12 cellular contexts compared by ENCODE assay signal in genomic region chr3:72380193-72380592, GRCh38.
A peak's percentile ranks its signal among the peaks of the same experiment; 100 is the strongest.
DNase-seq lines count a peak whose midpoint lies in the region; ATAC-seq, FAIRE-seq and TF ChIP-seq lines count a peak whose summit lies in the region.
"Had no signal": no experiment of that assay in that cellular context is flagged by ENCODE, and none has a peak within 500 bp of the region (broad histone marks: within the 10 kb centered on the region; RNA-seq: fewer than 3 reads in every experiment).

No MANE protein-coding gene starts in this region.

- no peak overlapping the region for H3K4me3 ChIP-seq in endothelial cell of umbilical vein (replicated peaks in 1 of 3; ENCODE audit: insufficient read depth in 1 of 3, low read depth in 1 of 3, low read length in 3 of 3)
- H3K4me3 ChIP-seq in neutrophil (ENCODE audit: low read depth in 1 of 2, low read length in 1 of 2) = no peak overlapping the region

- DNase-seq in COLO829 (ENCODE audit: low spot score) (peak; percentile 62), RWPE1 (ENCODE audit: low spot score) (peak; percentile 38), endothelial cell of umbilical vein (ENCODE audit: low read depth, low spot score) (peak; percentile 24), SIG-M5 (lab: John Stamatoyannopoulos, UW) (no peak), DMS79 (lab: John Stamatoyannopoulos, UW) (no peak)
- no peak for DNase-seq in activated CD4-positive, alpha-beta T cell treated with anti-CD3 and anti-CD28 coated beads for 4 hours
- DNase-seq: activated B cell treated with CpG ODN at 0.5 μM for 24 hours; activated gamma-delta T cell treated with Interleukin-2 at 50 U/mL for 16 hours; CD8-positive, alpha-beta T cell; RPMI8226 had no signal

- CTCF ChIA-PET in RWPE1 (lab: Yijun Ruan, JAX) = interaction anchor here (0.7 kb wide), 1 partner anchor 897 kb away, joined by 3 read pairs; no protein-coding TSS in a partner anchor
- CTCF ChIA-PET in endothelial cell of umbilical vein (lab: Charles Lee) = interaction anchor here (1.1 to 1.4 kb wide), 2 partner anchors 14 to 55 kb away, joined by 3 read pairs; no protein-coding TSS in a partner anchor

- peaks cover 3 to 6% of the 10 kb centered on the region in 2 experiments for H3K36me3 ChIP-seq in endothelial cell of umbilical vein (ENCODE audit: control insufficient read depth in 2 of 2, extremely low read depth in 1 of 2, insufficient read depth in 2 of 2, low read length in 2 of 2)
- peaks cover 19% of the 10 kb centered on the region for H3K36me3 ChIP-seq in neutrophil

- H3K9me1 ChIP-seq in endothelial cell of umbilical vein (replicated peaks; ENCODE audit: control insufficient read depth, extremely low read depth, insufficient read depth, low read length) = no peaks in the 10 kb centered on the region

- POLR2A ChIA-PET in RWPE1 (lab: Yijun Ruan, JAX; ENCODE audit: low non-redundant PET) = no interaction called here
- POLR2A ChIA-PET in endothelial cell of umbilical vein (lab: Charles Lee) = no interaction called here

- H3K9ac ChIP-seq in endothelial cell of umbilical vein (replicated peaks; ENCODE audit: extremely low read depth, insufficient read depth, low read length) = no peak overlapping the region

- H2AFZ ChIP-seq in endothelial cell of umbilical vein (ENCODE audit: low read depth, low read length) = no peak overlapping the region

- dilution Hi-C loops in endothelial cell of umbilical vein (cut with MboI; ENCODE audit: extremely low pct_ligation_motif_present, low sequenced_read_pairs) = no loop called here

- H3K27me3 ChIP-seq in endothelial cell of umbilical vein (ENCODE audit: control insufficient read depth in 2 of 2, insufficient read depth in 2 of 2, low read length in 2 of 2) (no peaks in the 10 kb centered on the region), neutrophil (no peaks in the 10 kb centered on the region)

- H3K27ac ChIP-seq in RWPE1 = peak overlapping the region; percentile 67
- H3K27ac ChIP-seq in endothelial cell of umbilical vein (ENCODE audit: insufficient read depth, low read depth, low read length) = no peak overlapping the region
- peak overlapping the region; percentile 57 for H3K27ac ChIP-seq in neutrophil

- intact Hi-C loops in endothelial cell of umbilical vein (cut with micrococcal nuclease) = no loop called here

- peaks cover 31% of the 10 kb centered on the region for H3K79me2 ChIP-seq in endothelial cell of umbilical vein (ENCODE audit: control insufficient read depth, insufficient read depth, low read length)

- ATAC-seq in GM18505 (IDR thresholded peaks at IDR 0.05; ENCODE audit: unreplicated experiment) = no peak
- ATAC-seq: CD8-positive, alpha-beta T cell had no signal

- TF ChIP-seq POLR2A in endothelial cell of umbilical vein (IDR thresholded peaks at IDR 0.05; ENCODE audit: low read depth, low read length) (no peak), GM18505 (IDR thresholded peaks at IDR 0.05; ENCODE audit: borderline replicate concordance, extremely low read depth, insufficient read depth, insufficient read length) (no peak)

- H3K9me3 ChIP-seq in endothelial cell of umbilical vein (replicated peaks; ENCODE audit: control insufficient read depth, insufficient read depth, low read length) (no peaks in the 10 kb centered on the region), neutrophil (no peaks in the 10 kb centered on the region)

- peak; percentile 59 for FAIRE-seq in endothelial cell of umbilical vein (lab: Jason Lieb, UNC)

- peaks cover 8% of the 10 kb centered on the region for H4K20me1 ChIP-seq in endothelial cell of umbilical vein (replicated peaks; ENCODE audit: control insufficient read depth, extremely low read depth, insufficient read depth, low read length)

- BruUV-seq in endothelial cell of umbilical vein (replicated peaks; lab: Mats Ljungman, UMichigan) = no TSS peak

- TF ChIP-seq CTCF in RWPE1 (conservative IDR thresholded peaks at IDR 0.05; ENCODE audit: low read depth) (no peak), endothelial cell of umbilical vein (IDR thresholded peaks at IDR 0.05; ENCODE audit: extremely low read depth in 1 of 2, insufficient read depth in 1 of 2, low read depth in 1 of 2, low read length in 2 of 2) (no peak), neutrophil (IDR thresholded peaks at IDR 0.05) (no peak)

- H3K4me2 ChIP-seq in endothelial cell of umbilical vein (ENCODE audit: insufficient read depth, low read length) = no peak overlapping the region

- H3K4me1 ChIP-seq in endothelial cell of umbilical vein (ENCODE audit: control insufficient read depth, extremely low read depth, insufficient read depth, low read length) (peaks cover 11% of the 10 kb centered on the region), neutrophil (ENCODE audit: control insufficient read depth in 1 of 2, insufficient read depth in 1 of 2, low read depth in 1 of 2, low read length in 1 of 2) (peaks cover 59 to 79% of the 10 kb centered on the region in 2 experiments)

TF ChIP-seq in endothelial cell of umbilical vein, 7 proteins besides CTCF, POLR2A, EP300 and RAD21:
- TF ChIP-seq FOS (IDR thresholded peaks at IDR 0.05; ENCODE audit: borderline replicate concordance, insufficient read depth, low read length) (peak; percentile 61), POLR2AphosphoS5 (IDR thresholded peaks at IDR 0.05; ENCODE audit: insufficient read depth, low read depth, low read length) (no peak)

Comparison
In these comparisons a context has a peak if more than half of its experiments do, and no peak if none do; other contexts are left out.
1. DNase-seq: peak in COLO829 (single experiment), RWPE1 (single experiment) and endothelial cell of umbilical vein (single experiment); none in SIG-M5 (single experiment), activated CD4-positive, alpha-beta T cell treated with anti-CD3 and anti-CD28 coated beads for 4 hours (0 of 2) and DMS79 (single experiment).